ENCODE assay signal across 10 cellular contexts in genomic region chr2:239328306-239329191, GRCh38.
DNase-seq lines count a peak whose midpoint lies in the region; ATAC-seq, FAIRE-seq and TF ChIP-seq lines count a peak whose summit lies in the region.
"Had no signal": no experiment of that assay in that cellular context is flagged by ENCODE, and none has a peak within 500 bp of the region (broad histone marks: within the 10 kb centered on the region; RNA-seq: fewer than 3 reads in every experiment).

No MANE protein-coding gene starts in this region.

- ATAC-seq in CD4-positive, CD25-positive, alpha-beta regulatory T cell (ENCODE audit: low read depth in 2 of 2): no peak
- ATAC-seq in T-helper 17 cell: no peak
- ATAC-seq in gastroesophageal sphincter: peak; percentile 85

- H3K36me3 ChIP-seq in CD4-positive, CD25-positive, alpha-beta regulatory T cell (ENCODE audit: control insufficient read depth, insufficient read depth, low read length): no peaks in the 10 kb centered on the region
- H3K36me3 ChIP-seq in gastroesophageal sphincter: no peaks in the 10 kb centered on the region

- no peaks in the 10 kb centered on the region for H3K27me3 ChIP-seq in CD4-positive, CD25-positive, alpha-beta regulatory T cell (ENCODE audit: control insufficient read depth, insufficient read depth, low read length)
- H3K27me3 ChIP-seq in gastroesophageal sphincter: no peaks in the 10 kb centered on the region

- peaks cover 0 to 4% (median 0%) of the 10 kb centered on the region in 7 donors for H3K9me3 Mint-ChIP-seq in CD4-positive, CD25-positive, alpha-beta regulatory T cell
- no peaks in the 10 kb centered on the region for H3K9me3 Mint-ChIP-seq in progenitor cell of endocrine pancreas (ENCODE audit: low read depth)

- DNase-seq in CD4-positive, CD25-positive, alpha-beta regulatory T cell: no peak
- DNase-seq in T-helper 17 cell: no peak
- DNase-seq in progenitor cell of endocrine pancreas (ENCODE audit: low spot score, unreplicated experiment): no peak
- DNase-seq in NK-92 (lab: John Stamatoyannopoulos, UW; ENCODE audit: unreplicated experiment): no peak
- no peak for DNase-seq in inferior parietal cortex (ENCODE audit: extremely low spot score)
- DNase-seq in RCC 7860 (ENCODE audit: low spot score): no peak
- DNase-seq in NCI-H2196 (lab: John Stamatoyannopoulos, UW; ENCODE audit: unreplicated experiment): no peak
- DNase-seq: MV-4-11; stimulated activated CD4-positive, alpha-beta T cell treated with anti-CD3 and anti-CD28 coated beads, Interleukin-4, amount 100 ng/mL, for 24 hours had no signal

- H3K27ac ChIP-seq in CD4-positive, CD25-positive, alpha-beta regulatory T cell (ENCODE audit: insufficient read depth, low read length, poor library complexity, severe bottlenecking): peak overlapping the region; percentile 79
- H3K27ac ChIP-seq in gastroesophageal sphincter: peak overlapping the region; percentile 76 to 95 (median 90)

- 11% methylated on average over 7 of the region's 21 CpGs; no CpG with 5 or more reads in 1 of the 2 donors for WGBS in gastroesophageal sphincter (ENCODE audit: low coverage in 1 of 2), 2 donors

- H3K36me3 Mint-ChIP-seq in CD4-positive, CD25-positive, alpha-beta regulatory T cell: peaks cover 10% of the 10 kb centered on the region
- H3K36me3 Mint-ChIP-seq in T-helper 17 cell (ENCODE audit: low read depth) (peaks cover 4% of the 10 kb centered on the region), progenitor cell of endocrine pancreas (ENCODE audit: insufficient read depth) (peaks cover 1% of the 10 kb centered on the region)

- TF ChIP-seq CTCF in gastroesophageal sphincter (IDR thresholded peaks at IDR 0.05): peak in 1 of 4 experiments; percentile 41
- TF ChIP-seq CTCF in progenitor cell of endocrine pancreas (IDR thresholded peaks at IDR 0.05; ENCODE audit: unreplicated experiment): no peak

- H3K9me3 ChIP-seq in CD4-positive, CD25-positive, alpha-beta regulatory T cell (ENCODE audit: control insufficient read depth in 2 of 2, low read length in 2 of 2): no peaks in the 10 kb centered on the region
- no peaks in the 10 kb centered on the region for H3K9me3 ChIP-seq in T-helper 17 cell (ENCODE audit: control insufficient read depth, low read length, poor library complexity, severe bottlenecking)
- no peaks in the 10 kb centered on the region for H3K9me3 ChIP-seq in gastroesophageal sphincter

- H3K4me3 ChIP-seq in CD4-positive, CD25-positive, alpha-beta regulatory T cell (ENCODE audit: low read depth, low read length): no peak overlapping the region
- peak overlapping the region in 1 of 2 donors; percentile 11 for H3K4me3 ChIP-seq in gastroesophageal sphincter

- peaks cover 14 to 74% (median 41%) of the 10 kb centered on the region in 4 donors for H3K4me1 Mint-ChIP-seq in CD4-positive, CD25-positive, alpha-beta regulatory T cell
- H3K4me1 Mint-ChIP-seq in T-helper 17 cell: peaks cover 39% of the 10 kb centered on the region
- H3K4me1 Mint-ChIP-seq in progenitor cell of endocrine pancreas (ENCODE audit: low read depth): peaks cover 19% of the 10 kb centered on the region

- peak overlapping the region; percentile 69 to 99 (median 97) for H3K27ac Mint-ChIP-seq in CD4-positive, CD25-positive, alpha-beta regulatory T cell
- H3K27ac Mint-ChIP-seq in T-helper 17 cell (peak overlapping the region; percentile 93), progenitor cell of endocrine pancreas (peak overlapping the region; percentile 59)

- TF ChIP-seq POLR2A in gastroesophageal sphincter (IDR thresholded peaks at IDR 0.05): peak in 1 of 2 donors; percentile 51

- H3K4me1 ChIP-seq in CD4-positive, CD25-positive, alpha-beta regulatory T cell (ENCODE audit: control insufficient read depth, insufficient read depth, low read length, poor library complexity, severe bottlenecking): peaks cover 34% of the 10 kb centered on the region
- H3K4me1 ChIP-seq in gastroesophageal sphincter: peaks cover 0 to 95% (median 48%) of the 10 kb centered on the region in 3 donors

- no peak for FAIRE-seq in RCC 7860 (lab: Jason Lieb, UNC)

- peak; percentile 88 for TF ChIP-seq EP300 in gastroesophageal sphincter (IDR thresholded peaks at IDR 0.05)

- H3K27me3 Mint-ChIP-seq in CD4-positive, CD25-positive, alpha-beta regulatory T cell: no peaks in the 10 kb centered on the region
- H3K27me3 Mint-ChIP-seq in T-helper 17 cell (no peaks in the 10 kb centered on the region), progenitor cell of endocrine pancreas (no peaks in the 10 kb centered on the region)

- H3K4me3 Mint-ChIP-seq in CD4-positive, CD25-positive, alpha-beta regulatory T cell: peak overlapping the region in 2 of 4 donors; percentile 58 to 80
- H3K4me3 Mint-ChIP-seq in T-helper 17 cell (no peak overlapping the region), progenitor cell of endocrine pancreas (ENCODE audit: low read depth) (no peak overlapping the region)
